7 cellular contexts compared by ENCODE assay signal in the genomic region with DNA sequence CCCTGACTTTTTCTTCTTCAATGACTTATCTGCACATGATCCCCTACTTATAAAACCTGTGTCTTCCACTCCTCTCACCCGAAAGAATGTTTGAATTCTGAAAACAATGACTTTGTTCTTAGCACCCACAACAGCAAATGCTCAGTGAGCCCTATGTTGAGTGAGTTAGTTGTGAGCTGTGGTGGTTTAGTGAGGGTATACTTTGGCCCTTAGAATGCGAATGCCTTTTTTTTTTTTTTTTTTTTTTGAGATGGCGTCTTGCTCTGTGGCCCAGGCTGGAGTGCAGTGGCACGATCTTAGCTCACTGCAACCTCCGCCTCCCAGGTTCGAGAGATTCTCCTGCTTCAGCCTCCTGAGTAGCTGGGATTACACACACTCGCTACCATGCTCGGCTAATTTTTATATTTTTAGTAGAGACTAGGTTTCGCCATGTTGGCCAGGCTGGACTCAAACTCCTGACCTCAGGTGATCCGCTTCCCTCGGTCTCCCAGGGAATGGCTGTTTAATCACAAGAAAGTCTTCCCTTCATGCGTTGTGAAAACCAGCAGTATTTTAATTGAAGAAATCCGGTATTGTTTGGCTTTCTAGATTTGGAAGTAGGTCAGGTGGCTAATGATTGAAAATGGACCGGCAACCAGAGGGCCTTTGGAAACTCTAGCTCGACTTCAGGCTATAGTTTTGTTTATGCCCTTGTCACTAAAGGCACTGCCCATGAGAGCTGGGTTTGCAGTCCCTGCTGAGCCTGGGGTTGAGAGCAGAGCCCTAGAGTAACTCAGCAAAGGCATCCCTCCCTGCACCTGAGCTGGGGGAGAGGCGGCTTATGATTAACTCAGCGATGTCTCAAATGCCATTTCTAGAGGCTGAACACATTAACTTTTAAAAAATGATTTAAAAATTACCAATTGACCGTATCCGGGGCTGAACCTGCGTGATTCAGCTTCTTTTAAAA. TPM values are rescaled to one million over a fixed set of nuclear protein-coding genes. Genes with fewer than 3 reads are reported as not detected.
DNase-seq lines count a peak whose midpoint lies in the region; ATAC-seq and TF ChIP-seq lines count a peak whose summit lies in the region.

No MANE protein-coding gene starts in this region.

- H3K36me3 Mint-ChIP-seq in stimulated activated naive B cell treated with anti-CD40 and anti-IgM and Interleukin-4, amounts not matched to agents 10 μg/mL and 1 μg/mL and 100 μg/mL, for 72 hours = peaks cover 0 to 11% of the 10 kb centered on the region in 2 donors
- no peaks in the 10 kb centered on the region for H3K36me3 Mint-ChIP-seq in glutamatergic neuron (ENCODE audit: unreplicated experiment)

- no peaks in the 10 kb centered on the region for H3K36me3 ChIP-seq in GM23248 (ENCODE audit: low read depth)
- no peaks in the 10 kb centered on the region for H3K36me3 ChIP-seq in SK-N-MC (ENCODE audit: insufficient read depth, low read length)

- WGBS in GM23248 (ENCODE audit: low coverage in 1 of 2, low lambda C conversion rate in 2 of 2, missing lambda C conversion rate in 2 of 2), 2 experiments = 64 to 65% methylated on average over 19 to 20 of the region's 20 CpGs

- H3K79me2 ChIP-seq in GM23248 (ENCODE audit: insufficient read depth) = peaks cover 87% of the 10 kb centered on the region

- H3K9me3 Mint-ChIP-seq in stimulated activated naive B cell treated with anti-CD40 and anti-IgM and Interleukin-4, amounts not matched to agents 10 μg/mL and 1 μg/mL and 100 μg/mL, for 72 hours = no peaks in the 10 kb centered on the region
- H3K9me3 Mint-ChIP-seq in glutamatergic neuron (ENCODE audit: unreplicated experiment) = peaks cover 2% of the 10 kb centered on the region

- no peaks in the 10 kb centered on the region for H3K9me3 ChIP-seq in GM23248 (ENCODE audit: low read depth)
- no peaks in the 10 kb centered on the region for H3K9me3 ChIP-seq in SK-N-MC (ENCODE audit: low read depth, low read length)

- peak overlapping the region in 1 of 2 donors; percentile 31 for H3K4me3 Mint-ChIP-seq in stimulated activated naive B cell treated with anti-CD40 and anti-IgM and Interleukin-4, amounts not matched to agents 10 μg/mL and 1 μg/mL and 100 μg/mL, for 72 hours
- no peak overlapping the region for H3K4me3 Mint-ChIP-seq in glutamatergic neuron (ENCODE audit: unreplicated experiment)

- H3K27ac ChIP-seq in GM23248 (0 out of 2 replicates have a peak overlapping the region, but pooled peaks have one; percentile 6), SK-N-MC (peak overlapping the region; percentile 70)

- no peak for DNase-seq in GM23248
- DNase-seq in SK-N-MC (ENCODE audit: low read depth, low spot score) = no peak
- peak; percentile 76 for DNase-seq in left kidney (ENCODE audit: low read depth, low spot score)
- DNase-seq in stimulated activated naive B cell treated with anti-CD40 and anti-IgM and Interleukin-4, amounts not matched to agents 10 μg/mL and 1 μg/mL and 100 μg/mL, for 72 hours = no peak
- no peak for DNase-seq in NCI-H226
- no peak for DNase-seq in glutamatergic neuron

- H3K4me2 ChIP-seq in GM23248 (ENCODE audit: unreplicated experiment) = no peak overlapping the region

- H3K27me3 ChIP-seq in GM23248 (replicated peaks; ENCODE audit: insufficient read depth) = no peaks in the 10 kb centered on the region

- H3K9me2 ChIP-seq in GM23248 (ENCODE audit: insufficient read depth) = no peaks in the 10 kb centered on the region

- in situ Hi-C loops in GM23248 (cut with MboI) = no loop called here

- no peaks in the 10 kb centered on the region; the same call in 1 of the 2 replicates for H4K20me1 ChIP-seq in GM23248 (ENCODE audit: insufficient read depth)

- H3K27me3 Mint-ChIP-seq in stimulated activated naive B cell treated with anti-CD40 and anti-IgM and Interleukin-4, amounts not matched to agents 10 μg/mL and 1 μg/mL and 100 μg/mL, for 72 hours = no peaks in the 10 kb centered on the region
- H3K27me3 Mint-ChIP-seq in glutamatergic neuron (ENCODE audit: unreplicated experiment) = peaks cover 2% of the 10 kb centered on the region

- no peak for ATAC-seq in stimulated activated naive B cell treated with anti-CD40 and anti-IgM and Interleukin-4, amounts not matched to agents 10 μg/mL and 1 μg/mL and 100 μg/mL, for 72 hours (replicated peaks)
- no peak for ATAC-seq in GM21529 (IDR thresholded peaks at IDR 0.05; ENCODE audit: unreplicated experiment)

- H3K9ac ChIP-seq in GM23248 (0 out of 2 replicates have a peak overlapping the region, but pooled peaks have one; percentile 1), SK-N-MC (ENCODE audit: insufficient read length) (no peak overlapping the region)

- peaks cover 14% of the 10 kb centered on the region for H3F3A ChIP-seq in GM23248 (ENCODE audit: insufficient read depth)

- no peak for TF ChIP-seq CTCF in glutamatergic neuron (IDR thresholded peaks at IDR 0.05; ENCODE audit: partially characterized antibody, unreplicated experiment)

- peaks cover 19% of the 10 kb centered on the region for H3K4me1 ChIP-seq in GM23248 (ENCODE audit: insufficient read depth)

- H3K4me3 ChIP-seq in GM23248 = no peak overlapping the region; the same call in 1 of the 2 replicates
- H3K4me3 ChIP-seq in SK-N-MC = peak overlapping the region; percentile 24

- peak overlapping the region; percentile 96 for H3K27ac Mint-ChIP-seq in stimulated activated naive B cell treated with anti-CD40 and anti-IgM and Interleukin-4, amounts not matched to agents 10 μg/mL and 1 μg/mL and 100 μg/mL, for 72 hours
- no peak overlapping the region for H3K27ac Mint-ChIP-seq in glutamatergic neuron (ENCODE audit: unreplicated experiment)

- peaks cover 45 to 73% of the 10 kb centered on the region in 2 donors for H3K4me1 Mint-ChIP-seq in stimulated activated naive B cell treated with anti-CD40 and anti-IgM and Interleukin-4, amounts not matched to agents 10 μg/mL and 1 μg/mL and 100 μg/mL, for 72 hours
- peaks cover 34% of the 10 kb centered on the region for H3K4me1 Mint-ChIP-seq in glutamatergic neuron (ENCODE audit: low read depth, unreplicated experiment)

- peak overlapping the region; percentile 13; the same call in 1 of the 2 replicates for H2AFZ ChIP-seq in GM23248

RNA-seq across cellular contexts. Expression of gene CUX1, which starts 41.3 kb away (rescaled TPM):
- total RNA-seq in GM23248 (2014; rRNA removed; shearing (Covaris generic)) = 34.9 and 42.0 TPM in 2 replicates
- polyA plus RNA-seq in GM23248 (2016; fragmentation: Nextera tagmentation; extraction: Ambion mirVana) = 30.2 and 34.1 TPM in 2 replicates
- 56.5 TPM for total RNA-seq in glutamatergic neuron (ENCODE audit: unreplicated experiment)
